In genomic region chr3:141089339-141090152, GRCh38 we compare ENCODE assay signal across 25 cellular contexts. TPM values are rescaled to one million over a fixed set of nuclear protein-coding genes. Genes with fewer than 3 reads are reported as not detected.
A peak's percentile ranks its signal among the peaks of the same experiment; 100 is the strongest.
DNase-seq lines count a peak whose midpoint lies in the region; ATAC-seq and TF ChIP-seq lines count a peak whose summit lies in the region.
"Had no signal": no experiment of that assay in that cellular context is flagged by ENCODE, and none has a peak within 500 bp of the region (broad histone marks: within the 10 kb centered on the region; RNA-seq: fewer than 3 reads in every experiment).

No MANE protein-coding gene starts in this region.

- H3K36me3 ChIP-seq in HAP-1 (replicated peaks) (no peaks in the 10 kb centered on the region), endodermal cell (ENCODE audit: control insufficient read depth, insufficient read depth, low read length) (no peaks in the 10 kb centered on the region), BE2C (no peaks in the 10 kb centered on the region)
- H3K36me3 ChIP-seq: BLaER1 treated with 17β-estradiol and CSF1 and Interleukin-3, amounts not matched to agents 10 nM and 100 nM; MG63 had no signal

- H3K9me3 ChIP-seq in HAP-1 (no peaks in the 10 kb centered on the region), endodermal cell (ENCODE audit: control insufficient read depth, low read length) (no peaks in the 10 kb centered on the region), BE2C (no peaks in the 10 kb centered on the region)
- H3K9me3 ChIP-seq: BLaER1 treated with 17β-estradiol and CSF1 and Interleukin-3, amounts not matched to agents 10 nM and 100 nM; MG63 had no signal

- H3K27ac Mint-ChIP-seq in endodermal cell (peak overlapping the region; percentile 63), nephron progenitor cell (peak overlapping the region; percentile 86)
- no peak overlapping the region for H3K27ac Mint-ChIP-seq in stimulated activated naive B cell treated with anti-CD40 and anti-IgM and Interleukin-4, amounts not matched to agents 10 μg/mL and 1 μg/mL and 100 μg/mL, for 72 hours
- H3K27ac Mint-ChIP-seq: CD8-positive, alpha-beta T cell had no signal

- H3K9ac ChIP-seq in endodermal cell (ENCODE audit: extremely low read depth, low read length, poor library complexity, severe bottlenecking) = no peak overlapping the region
- H3K9ac ChIP-seq: BLaER1 treated with 17β-estradiol and CSF1 and Interleukin-3, amounts not matched to agents 10 nM and 100 nM had no signal

- TF ChIP-seq CTCF in endodermal cell (conservative IDR thresholded peaks at IDR 0.05) (no peak), nephron progenitor cell (IDR thresholded peaks at IDR 0.05) (no peak), BE2C (IDR thresholded peaks at IDR 0.05; ENCODE audit: low read depth, low read length) (no peak)

- H3K27me3 ChIP-seq in HAP-1 (ENCODE audit: low read depth) (no peaks in the 10 kb centered on the region), endodermal cell (ENCODE audit: control insufficient read depth, insufficient read depth, low read length, poor library complexity, severe bottlenecking) (no peaks in the 10 kb centered on the region), BE2C (no peaks in the 10 kb centered on the region)
- H3K27me3 ChIP-seq: BLaER1 treated with 17β-estradiol and CSF1 and Interleukin-3, amounts not matched to agents 10 nM and 100 nM; MG63 had no signal

- DNase-seq in ELF-1 (ENCODE audit: low read depth, low spot score) (peak; percentile 78), HAP-1 (ENCODE audit: low spot score in 2 of 2) (peak; percentile 46 to 63), endodermal cell (peak; percentile 67), nephron progenitor cell (no peak), HuH-7 (ENCODE audit: low spot score) (no peak), BE2C (no peak)
- DNase-seq in stimulated activated naive B cell treated with anti-CD40 and anti-IgM and Interleukin-4, amounts not matched to agents 10 μg/mL and 1 μg/mL and 100 μg/mL, for 72 hours = no peak
- DNase-seq: CD8-positive, alpha-beta T cell; DMS53; EL; IMR-90; Karpas-422; MG63; NCI-H1092; NCI-H1436 treated with DMSO at 0.1 percent for 48 hours; NCI-H2029 treated with DMSO at 0.1 percent for 48 hours; NCI-H446 treated with DMSO at 0.1 percent for 48 hours; NCI-H748 treated with DMSO at 0.1 percent for 48 hours; PC-3; SIG-M5 had no signal

- H3K27me3 Mint-ChIP-seq in endodermal cell (ENCODE audit: insufficient read depth) (no peaks in the 10 kb centered on the region), nephron progenitor cell (ENCODE audit: low read depth, poor library complexity) (peaks cover 4% of the 10 kb centered on the region)
- peaks cover 17% of the 10 kb centered on the region in 2 donors for H3K27me3 Mint-ChIP-seq in stimulated activated naive B cell treated with anti-CD40 and anti-IgM and Interleukin-4, amounts not matched to agents 10 μg/mL and 1 μg/mL and 100 μg/mL, for 72 hours

- WGBS in endodermal cell (ENCODE audit: insufficient coverage in 1 of 2, insufficient read length in 1 of 2), 2 experiments = 60 to 90% methylated on average over 3 of the region's 3 CpGs

- H3K36me3 Mint-ChIP-seq in endodermal cell (ENCODE audit: low read depth) = no peaks in the 10 kb centered on the region
- H3K36me3 Mint-ChIP-seq in nephron progenitor cell (ENCODE audit: low read depth) = no peaks in the 10 kb centered on the region
- H3K36me3 Mint-ChIP-seq in stimulated activated naive B cell treated with anti-CD40 and anti-IgM and Interleukin-4, amounts not matched to agents 10 μg/mL and 1 μg/mL and 100 μg/mL, for 72 hours = no peaks in the 10 kb centered on the region
- H3K36me3 Mint-ChIP-seq: CD8-positive, alpha-beta T cell had no signal

- in situ Hi-C loops in HAP-1 (cut with MboI; ENCODE audit: low sequenced_read_pairs) = no loop called here

- H3K4me3 Mint-ChIP-seq in endodermal cell (no peak overlapping the region), nephron progenitor cell (peak overlapping the region; percentile 4)
- no peak overlapping the region for H3K4me3 Mint-ChIP-seq in stimulated activated naive B cell treated with anti-CD40 and anti-IgM and Interleukin-4, amounts not matched to agents 10 μg/mL and 1 μg/mL and 100 μg/mL, for 72 hours
- H3K4me3 Mint-ChIP-seq: CD8-positive, alpha-beta T cell had no signal

- H3K4me3 ChIP-seq in HAP-1 (no peak overlapping the region), endodermal cell (ENCODE audit: low read length) (no peak overlapping the region), BE2C (ENCODE audit: low read depth, low read length) (no peak overlapping the region)
- H3K4me3 ChIP-seq: BLaER1 treated with 17β-estradiol and CSF1 and Interleukin-3, amounts not matched to agents 10 nM and 100 nM; MG63 had no signal

- H3K4me1 ChIP-seq in HAP-1 (peaks cover 40% of the 10 kb centered on the region), endodermal cell (ENCODE audit: control insufficient read depth, insufficient read depth, low read length) (peaks cover 8% of the 10 kb centered on the region), BE2C (peaks cover 91% of the 10 kb centered on the region)

- no peak overlapping the region for H3K27ac ChIP-seq in endodermal cell (ENCODE audit: low read depth, low read length)
- H3K27ac ChIP-seq: BLaER1 treated with 17β-estradiol and CSF1 and Interleukin-3, amounts not matched to agents 10 nM and 100 nM; HL-60; RWPE1 had no signal

- H3K9me3 Mint-ChIP-seq in endodermal cell (no peaks in the 10 kb centered on the region), nephron progenitor cell (no peaks in the 10 kb centered on the region)
- no peaks in the 10 kb centered on the region for H3K9me3 Mint-ChIP-seq in stimulated activated naive B cell treated with anti-CD40 and anti-IgM and Interleukin-4, amounts not matched to agents 10 μg/mL and 1 μg/mL and 100 μg/mL, for 72 hours
- H3K9me3 Mint-ChIP-seq: CD8-positive, alpha-beta T cell had no signal

- H3K4me1 Mint-ChIP-seq in endodermal cell = peaks cover 36% of the 10 kb centered on the region
- peaks cover 95% of the 10 kb centered on the region for H3K4me1 Mint-ChIP-seq in nephron progenitor cell
- no peaks in the 10 kb centered on the region for H3K4me1 Mint-ChIP-seq in stimulated activated naive B cell treated with anti-CD40 and anti-IgM and Interleukin-4, amounts not matched to agents 10 μg/mL and 1 μg/mL and 100 μg/mL, for 72 hours

- no peak for ATAC-seq in GM21381 (IDR thresholded peaks at IDR 0.05; ENCODE audit: unreplicated experiment)
- ATAC-seq in stimulated activated naive B cell treated with anti-CD40 and anti-IgM and Interleukin-4, amounts not matched to agents 10 μg/mL and 1 μg/mL and 100 μg/mL, for 72 hours (replicated peaks) = no peak
- ATAC-seq: CD8-positive, alpha-beta T cell; PC-3 had no signal

RNA-seq across cellular contexts. Expression of gene SPSB4, which starts 38.4 kb away (rescaled TPM):
- total RNA-seq in endodermal cell = 1 to 10 TPM; 7.5 to 8.2 TPM
- polyA plus RNA-seq in endodermal cell (2013, experiment 1 of 2) = 28.1 TPM
- 26.5 TPM for polyA plus RNA-seq in endodermal cell (2013, experiment 2 of 2)
- polyA plus RNA-seq in BE2C (2012; ENCODE audit: insufficient read depth, insufficient read length, low read depth) = 14.1 TPM
- total RNA-seq: CD8-positive, alpha-beta T cell; HT1080; IMR-90; PC-3 had no signal
- polyA plus RNA-seq: IMR-90 had no signal

Comparison
In these comparisons a context has a peak if more than half of its experiments do, and no peak if none do; other contexts are left out.
1. DNase-seq: peak in ELF-1 (single experiment), HAP-1 (2 of 2) and endodermal cell (single experiment); none in nephron progenitor cell (single experiment), HuH-7 (single experiment), stimulated activated naive B cell treated with anti-CD40 and anti-IgM and Interleukin-4, amounts not matched to agents 10 μg/mL and 1 μg/mL and 100 μg/mL, for 72 hours (single experiment) and BE2C (single experiment).